20 cellular contexts compared by ENCODE assay signal in the genomic region with DNA sequence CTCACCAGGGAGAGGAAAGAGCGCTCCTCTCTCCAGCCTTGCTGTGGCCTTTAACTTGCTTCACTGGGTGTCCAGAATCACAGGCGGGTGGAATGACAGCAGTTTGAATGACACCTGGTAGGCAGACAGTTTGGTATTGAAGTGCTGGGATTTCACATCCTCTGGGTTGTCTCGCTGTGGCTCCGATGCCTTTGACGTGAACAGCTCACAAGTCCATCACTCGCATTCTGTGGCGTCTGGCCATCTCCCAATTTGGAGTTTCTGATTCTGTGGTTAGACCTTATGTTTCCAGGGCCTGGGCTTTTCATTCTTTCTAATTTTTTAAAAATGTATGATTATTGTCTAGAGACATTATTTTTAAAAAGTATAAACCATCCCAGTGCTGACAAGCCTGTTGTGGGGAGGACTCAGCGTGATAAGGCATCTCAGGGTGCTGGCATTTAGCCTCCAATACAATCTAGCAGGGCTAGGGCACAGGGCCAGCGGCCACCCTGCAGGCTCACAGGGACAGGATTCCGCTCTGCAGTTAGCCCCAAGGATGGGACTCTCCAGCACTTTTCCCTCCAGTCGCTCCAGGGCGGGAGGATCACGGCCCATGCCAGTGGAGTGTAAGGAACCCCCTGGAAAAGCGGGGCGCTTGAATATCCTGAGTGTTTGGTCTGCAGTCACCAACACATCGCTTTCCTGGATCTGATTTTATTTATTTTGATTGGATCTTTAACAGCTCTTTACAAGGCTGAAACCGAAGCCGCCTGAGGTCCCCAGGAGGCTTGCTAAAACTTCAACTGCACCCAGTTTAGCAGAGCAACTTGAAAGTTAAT.
"Had no signal": no experiment of that assay in that cellular context is flagged by ENCODE, and none has a peak within 500 bp of the region (broad histone marks: within the 10 kb centered on the region; RNA-seq: fewer than 3 reads in every experiment).

No MANE protein-coding gene starts in this region.

- H3K4me1 ChIP-seq: lower lobe of right lung had no signal

- FAIRE-seq: endothelial cell of umbilical vein had no signal

- H3K4me3 ChIP-seq: ascending aorta, esophagus squamous epithelium, lower lobe of right lung, ovary, SK-N-MC, skin epidermis had no signal

- H3K27me3 Mint-ChIP-seq: stimulated activated naive CD8-positive, alpha-beta T cell treated with anti-CD3 and anti-CD28 coated beads, Interleukin-15, Interleukin-2, amounts not matched to agents 100 ng/mL and 50 ng/mL, for 24 hours had no signal

- ATAC-seq: activated naive CD8-positive, alpha-beta T cell treated with anti-CD3 and anti-CD28 coated beads, Interleukin-2, amount 50 U/mL, for 24 hours; activated T-helper 17 cell treated with anti-CD3 and anti-CD28 coated beads, Interleukin-2, amount 50 U/mL, for 72 hours; lower lobe of right lung had no signal

- H3K9me3 ChIP-seq: ascending aorta, esophagus squamous epithelium, lower lobe of right lung, ovary had no signal

- H3K4me3 Mint-ChIP-seq: activated naive CD8-positive, alpha-beta T cell treated with anti-CD3 and anti-CD28 coated beads, Interleukin-2, amount 50 U/mL, for 24 hours; activated T-helper 17 cell treated with anti-CD3 and anti-CD28 coated beads, Interleukin-2, amount 50 U/mL, for 72 hours; neural crest cell; stimulated activated naive CD8-positive, alpha-beta T cell treated with anti-CD3 and anti-CD28 coated beads, Interleukin-15, Interleukin-2, amounts not matched to agents 100 ng/mL and 50 ng/mL, for 24 hours had no signal

- H3K27me3 ChIP-seq: ascending aorta, ovary had no signal

- H3K27ac Mint-ChIP-seq: activated naive CD8-positive, alpha-beta T cell treated with anti-CD3 and anti-CD28 coated beads, Interleukin-2, amount 50 U/mL, for 24 hours; activated T-helper 17 cell treated with anti-CD3 and anti-CD28 coated beads, Interleukin-2, amount 50 U/mL, for 72 hours; stimulated activated naive CD8-positive, alpha-beta T cell treated with anti-CD3 and anti-CD28 coated beads, Interleukin-15, Interleukin-2, amounts not matched to agents 100 ng/mL and 50 ng/mL, for 24 hours had no signal

- H3K9me3 Mint-ChIP-seq: activated naive CD8-positive, alpha-beta T cell treated with anti-CD3 and anti-CD28 coated beads, Interleukin-2, amount 50 U/mL, for 24 hours; activated T-helper 17 cell treated with anti-CD3 and anti-CD28 coated beads, Interleukin-2, amount 50 U/mL, for 72 hours; neural crest cell; stimulated activated naive CD8-positive, alpha-beta T cell treated with anti-CD3 and anti-CD28 coated beads, Interleukin-15, Interleukin-2, amounts not matched to agents 100 ng/mL and 50 ng/mL, for 24 hours had no signal

- H3K4me1 Mint-ChIP-seq: activated naive CD8-positive, alpha-beta T cell treated with anti-CD3 and anti-CD28 coated beads, Interleukin-2, amount 50 U/mL, for 24 hours; activated T-helper 17 cell treated with anti-CD3 and anti-CD28 coated beads, Interleukin-2, amount 50 U/mL, for 72 hours had no signal

- H3K36me3 ChIP-seq: ascending aorta, esophagus squamous epithelium, lower lobe of right lung, ovary had no signal

- DNase-seq: activated CD4-positive, alpha-beta T cell treated with anti-CD3 and anti-CD28 coated beads for 1 hour; activated CD4-positive, alpha-beta T cell treated with anti-CD3 and anti-CD28 coated beads, Interleukin-2, amount 50 U/mL, for 4 hours; activated naive CD4-positive, alpha-beta T cell treated with Interleukin-2 at 50 U/mL for 16 hours; activated naive CD8-positive, alpha-beta T cell treated with anti-CD3 and anti-CD28 coated beads, Interleukin-2, amount 50 U/mL, for 24 hours; central memory CD4-positive, alpha-beta T cell; effector CD8-positive, alpha-beta T cell; esophagus squamous epithelium; foreskin fibroblast; glutamatergic neuron; lower lobe of right lung; ovary; T-helper 1 cell; T1000 had no signal

- H3K27ac ChIP-seq: ascending aorta, esophagus squamous epithelium, lower lobe of right lung, ovary, SK-N-MC, skin epidermis had no signal
